In the genomic region with DNA sequence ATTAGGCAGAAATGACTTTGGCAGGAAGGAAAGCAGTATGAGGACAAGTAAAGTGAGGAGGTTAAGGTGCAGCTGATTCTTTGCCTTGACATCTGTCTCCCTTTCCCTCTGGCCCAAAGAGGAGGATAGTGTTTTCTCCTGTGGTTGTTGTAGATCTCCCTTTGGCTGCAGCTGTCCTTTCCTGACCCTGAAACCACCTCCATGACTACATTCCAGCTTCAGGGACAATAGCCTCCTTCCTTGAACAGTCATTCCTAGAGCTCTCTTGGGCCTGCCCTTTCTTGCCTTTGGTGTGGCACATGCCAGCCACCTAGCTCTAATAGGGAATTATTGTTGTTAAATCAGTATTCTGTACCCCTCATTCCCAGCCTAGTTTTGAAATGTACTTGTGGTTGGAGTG, we compare ENCODE assay signal across 1 cellular context.
TF ChIP-seq lines count a peak whose summit lies in the region.

No MANE protein-coding gene starts in this region.

TF ChIP-seq in GM23338, 12 proteins besides CTCF, POLR2A, EP300 and RAD21 (continued from another document):
- TF ChIP-seq, protein P1, sequence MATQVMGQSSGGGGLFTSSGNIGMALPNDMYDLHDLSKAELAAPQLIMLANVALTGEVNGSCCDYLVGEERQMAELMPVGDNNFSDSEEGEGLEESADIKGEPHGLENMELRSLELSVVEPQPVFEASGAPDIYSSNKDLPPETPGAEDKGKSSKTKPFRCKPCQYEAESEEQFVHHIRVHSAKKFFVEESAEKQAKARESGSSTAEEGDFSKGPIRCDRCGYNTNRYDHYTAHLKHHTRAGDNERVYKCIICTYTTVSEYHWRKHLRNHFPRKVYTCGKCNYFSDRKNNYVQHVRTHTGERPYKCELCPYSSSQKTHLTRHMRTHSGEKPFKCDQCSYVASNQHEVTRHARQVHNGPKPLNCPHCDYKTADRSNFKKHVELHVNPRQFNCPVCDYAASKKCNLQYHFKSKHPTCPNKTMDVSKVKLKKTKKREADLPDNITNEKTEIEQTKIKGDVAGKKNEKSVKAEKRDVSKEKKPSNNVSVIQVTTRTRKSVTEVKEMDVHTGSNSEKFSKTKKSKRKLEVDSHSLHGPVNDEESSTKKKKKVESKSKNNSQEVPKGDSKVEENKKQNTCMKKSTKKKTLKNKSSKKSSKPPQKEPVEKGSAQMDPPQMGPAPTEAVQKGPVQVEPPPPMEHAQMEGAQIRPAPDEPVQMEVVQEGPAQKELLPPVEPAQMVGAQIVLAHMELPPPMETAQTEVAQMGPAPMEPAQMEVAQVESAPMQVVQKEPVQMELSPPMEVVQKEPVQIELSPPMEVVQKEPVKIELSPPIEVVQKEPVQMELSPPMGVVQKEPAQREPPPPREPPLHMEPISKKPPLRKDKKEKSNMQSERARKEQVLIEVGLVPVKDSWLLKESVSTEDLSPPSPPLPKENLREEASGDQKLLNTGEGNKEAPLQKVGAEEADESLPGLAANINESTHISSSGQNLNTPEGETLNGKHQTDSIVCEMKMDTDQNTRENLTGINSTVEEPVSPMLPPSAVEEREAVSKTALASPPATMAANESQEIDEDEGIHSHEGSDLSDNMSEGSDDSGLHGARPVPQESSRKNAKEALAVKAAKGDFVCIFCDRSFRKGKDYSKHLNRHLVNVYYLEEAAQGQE (IDR thresholded peaks at IDR 0.05; ENCODE audit: unreplicated experiment), result no peak
- TF ChIP-seq EZH2 (IDR thresholded peaks at IDR 0.05; ENCODE audit: low read depth, unreplicated experiment) (no peak), EZH2phosphoT487 (IDR thresholded peaks at IDR 0.05; ENCODE audit: unreplicated experiment) (no peak)
TF ChIP-seq in GM23338: peak in this region for 0.
